Comparison of ENCODE assay signal across 8 cellular contexts in the genomic region with DNA sequence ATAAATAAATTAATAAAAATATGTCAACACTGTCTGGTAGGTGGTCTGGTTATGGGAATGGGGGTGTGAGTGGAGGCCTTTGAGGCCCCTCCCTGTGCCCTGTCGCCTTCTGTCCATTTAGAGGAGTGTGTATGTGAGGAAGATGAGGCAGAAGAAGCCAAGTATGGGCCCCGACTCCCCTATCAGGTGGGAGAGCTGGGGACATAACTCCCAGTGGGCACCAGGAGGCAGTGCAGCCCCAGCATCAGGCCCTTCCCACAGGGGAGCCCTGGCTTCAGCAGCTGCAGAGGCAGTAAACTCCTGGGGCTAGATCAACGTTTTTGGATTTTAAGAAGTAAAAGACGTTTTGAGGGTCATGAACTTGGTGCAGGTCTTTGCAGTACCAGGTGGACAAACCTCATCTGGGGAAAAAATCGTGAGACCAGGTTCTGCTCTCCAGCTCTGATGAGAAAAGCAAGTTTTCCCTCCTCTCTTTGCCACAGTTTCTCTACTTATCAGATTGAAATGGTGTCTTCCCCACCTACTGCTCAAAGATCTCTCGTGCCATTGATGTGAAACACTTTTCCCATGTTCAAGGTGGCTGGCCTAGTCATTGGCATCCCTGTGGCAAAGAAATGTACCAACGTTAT.
DNase-seq lines count a peak whose midpoint lies in the region; ATAC-seq and TF ChIP-seq lines count a peak whose summit lies in the region.

No MANE protein-coding gene starts in this region.

- peak overlapping the region; percentile 14 for H3K9ac ChIP-seq in adipocyte (ENCODE audit: low read length)

- no peak overlapping the region for H3K27ac ChIP-seq in right atrium auricular region

- H3K4me1 ChIP-seq in adipocyte (ENCODE audit: control insufficient read depth, insufficient read depth, low read length) (no peaks in the 10 kb centered on the region), right atrium auricular region (no peaks in the 10 kb centered on the region)

- H3K36me3 Mint-ChIP-seq in T-cell = no peaks in the 10 kb centered on the region

- H3K27me3 ChIP-seq in adipocyte (replicated peaks; ENCODE audit: control insufficient read depth, insufficient read depth, low read length) = no peaks in the 10 kb centered on the region
- H3K27me3 ChIP-seq in right atrium auricular region = no peaks in the 10 kb centered on the region

- H3K36me3 ChIP-seq in adipocyte (ENCODE audit: control insufficient read depth, insufficient read depth, low read length, severe bottlenecking) (no peaks in the 10 kb centered on the region), right atrium auricular region (no peaks in the 10 kb centered on the region)

- H3K4me3 Mint-ChIP-seq in T-cell = no peak overlapping the region

- peaks cover 0 to 3% (median 0%) of the 10 kb centered on the region in 3 donors for H3K4me1 Mint-ChIP-seq in T-cell

- peaks cover 0 to 2% of the 10 kb centered on the region in 2 donors for H3K27me3 Mint-ChIP-seq in T-cell

- DNase-seq in GM04504 (ENCODE audit: low read depth) (peak; percentile 40), HFF-Myc (ENCODE audit: extremely low read depth, low read depth) (peak; percentile 29), NCI-H1092 (lab: John Stamatoyannopoulos, UW) (peak; percentile 72), T-cell (peak; percentile 55 to 81 (median 72)), adipocyte (ENCODE audit: low read depth) (peak; percentile 94), right atrium auricular region (ENCODE audit: low spot score) (peak; percentile 85), retinal pigment epithelial cell (ENCODE audit: low read depth) (no peak)

- H3K9me3 ChIP-seq in adipocyte (ENCODE audit: control insufficient read depth, low read length) (no peaks in the 10 kb centered on the region), right atrium auricular region (no peaks in the 10 kb centered on the region)

- POLR2A ChIA-PET in T-cell (lab: Charles Lee) = no interaction called here

- CTCF ChIA-PET in T-cell (lab: Charles Lee) = interaction anchor here (0.6 to 3.9 kb wide), 8 partner anchors 304 to 397 kb away, joined by 3 to 62 read pairs (median 8); no protein-coding TSS in a partner anchor

- TF ChIP-seq CTCF in HFF-Myc (IDR thresholded peaks at IDR 0.05; ENCODE audit: low read depth, low read length, missing control alignments) (peak; percentile 89), right atrium auricular region (IDR thresholded peaks at IDR 0.05) (peak; percentile 85 to 97), retinal pigment epithelial cell (conservative IDR thresholded peaks at IDR 0.05; ENCODE audit: low read depth, low read length) (peak; percentile 95)

- no peaks in the 10 kb centered on the region for H3K9me3 Mint-ChIP-seq in T-cell

- H3K27ac Mint-ChIP-seq in T-cell = no peak overlapping the region

- H3K4me3 ChIP-seq in HFF-Myc (replicated peaks; ENCODE audit: low read depth, low read length) (no peak overlapping the region), adipocyte (ENCODE audit: low read length) (no peak overlapping the region), right atrium auricular region (no peak overlapping the region), retinal pigment epithelial cell (ENCODE audit: low read length) (no peak overlapping the region)

- ATAC-seq in T-cell (replicated peaks in 1 of 4) (peak; percentile 91 to 100 (median 98)), GM18870 (IDR thresholded peaks at IDR 0.05; ENCODE audit: unreplicated experiment) (no peak)
